In the genomic region with DNA sequence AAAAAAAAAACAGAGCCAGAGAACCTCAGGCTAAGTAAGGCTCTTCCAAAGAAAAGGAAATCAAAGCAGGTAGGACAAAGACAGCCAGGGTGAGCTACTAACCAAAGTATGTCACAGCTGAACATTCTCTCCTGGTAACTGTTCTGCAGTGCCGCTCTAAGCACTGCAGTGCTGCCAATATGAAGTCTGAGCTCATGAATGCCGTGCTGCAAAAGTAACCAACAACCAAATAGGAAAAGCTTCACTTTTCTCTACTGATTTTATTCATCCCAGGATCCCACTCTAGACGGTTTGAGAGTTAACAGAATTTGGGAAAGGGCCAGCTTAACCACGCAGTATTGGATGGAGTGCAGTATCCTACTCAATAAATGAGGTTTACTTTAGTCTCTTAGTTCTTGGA, we compare ENCODE assay signal across 10 cellular contexts. TPM values are rescaled to one million over a fixed set of nuclear protein-coding genes. Genes with fewer than 3 reads are reported as not detected.
DNase-seq lines count a peak whose midpoint lies in the region; ATAC-seq and TF ChIP-seq lines count a peak whose summit lies in the region.
"Had no signal": no experiment of that assay in that cellular context is flagged by ENCODE, and none has a peak within 500 bp of the region (broad histone marks: within the 10 kb centered on the region; RNA-seq: fewer than 3 reads in every experiment).

No MANE protein-coding gene starts in this region.

- H3K27me3 Mint-ChIP-seq in activated CD4-positive, alpha-beta memory T cell treated with anti-CD3 and anti-CD28 coated beads, Interleukin-2, amount 10 ng/mL, durations not matched to agents 7 days and 5 days = no peaks in the 10 kb centered on the region
- H3K27me3 Mint-ChIP-seq in glutamatergic neuron (ENCODE audit: unreplicated experiment) = peaks cover 7% of the 10 kb centered on the region

- H3K27ac Mint-ChIP-seq in activated CD4-positive, alpha-beta memory T cell treated with anti-CD3 and anti-CD28 coated beads, Interleukin-2, amount 10 ng/mL, durations not matched to agents 7 days and 5 days = peak overlapping the region; percentile 28
- peak overlapping the region; percentile 36 for H3K27ac Mint-ChIP-seq in glutamatergic neuron (ENCODE audit: unreplicated experiment)

- H3K4me1 ChIP-seq in psoas muscle = peaks cover 57% of the 10 kb centered on the region

- peaks cover 80% of the 10 kb centered on the region for H3K4me1 Mint-ChIP-seq in activated CD4-positive, alpha-beta memory T cell treated with anti-CD3 and anti-CD28 coated beads, Interleukin-2, amount 10 ng/mL, durations not matched to agents 7 days and 5 days
- H3K4me1 Mint-ChIP-seq in glutamatergic neuron (ENCODE audit: low read depth, unreplicated experiment) = peaks cover 27% of the 10 kb centered on the region

- no peaks in the 10 kb centered on the region for H3K36me3 ChIP-seq in psoas muscle (ENCODE audit: insufficient read depth in 1 of 2, low read depth in 1 of 2)
- H3K36me3 ChIP-seq: upper lobe of left lung had no signal

- DNase-seq in NCI-H2107 treated with DMSO at 0.1 percent for 48 hours (lab: John Stamatoyannopoulos, UW; ENCODE audit: unreplicated experiment) = peak; percentile 30
- DNase-seq in NCI-H2107 (lab: John Stamatoyannopoulos, UW) = no peak
- DNase-seq in activated CD4-positive, alpha-beta memory T cell treated with anti-CD3 and anti-CD28 coated beads, Interleukin-2, amount 10 ng/mL, durations not matched to agents 7 days and 5 days = no peak
- DNase-seq in glutamatergic neuron = no peak
- no peak for DNase-seq in psoas muscle
- DNase-seq in DMS53 (lab: John Stamatoyannopoulos, UW) = no peak
- no peak for DNase-seq in HK-2 (ENCODE audit: unreplicated experiment)
- no peak for DNase-seq in stimulated activated CD4-positive, alpha-beta T cell treated with anti-CD3 and anti-CD28 coated beads, Interleukin-4, amount 100 ng/mL, for 1 hour
- DNase-seq: upper lobe of left lung had no signal

- POLR2A ChIA-PET in activated CD4-positive, alpha-beta memory T cell treated with anti-CD3 and anti-CD28 coated beads, Interleukin-2, amount 10 ng/mL, durations not matched to agents 7 days and 5 days (lab: Charles Lee) = interaction anchor here (0.7 to 6.3 kb wide), 8 partner anchors 17 to 307 kb away, joined by 3 to 58 read pairs (median 4); a partner anchor contains a TSS

- CTCF ChIA-PET in activated CD4-positive, alpha-beta memory T cell treated with anti-CD3 and anti-CD28 coated beads, Interleukin-2, amount 10 ng/mL, durations not matched to agents 7 days and 5 days (lab: Charles Lee) = interaction anchor here (0.7 to 2.4 kb wide), 5 partner anchors 12 to 259 kb away, joined by 5 to 8 read pairs (median 6); no protein-coding TSS in a partner anchor

- H3K9me3 ChIP-seq in psoas muscle = no peaks in the 10 kb centered on the region
- H3K9me3 ChIP-seq: SJSA1, upper lobe of left lung had no signal

- intact Hi-C loops in psoas muscle (cut with DNase I) = loop anchor here in 1 of 2 donors (5.0 kb wide), 2 partner anchors 47 to 102 kb away; no protein-coding TSS in a partner anchor

- H3K4me3 Mint-ChIP-seq in activated CD4-positive, alpha-beta memory T cell treated with anti-CD3 and anti-CD28 coated beads, Interleukin-2, amount 10 ng/mL, durations not matched to agents 7 days and 5 days = no peak overlapping the region
- H3K4me3 Mint-ChIP-seq in glutamatergic neuron (ENCODE audit: unreplicated experiment) = no peak overlapping the region

- H3K4me3 ChIP-seq in psoas muscle = peak overlapping the region; percentile 89
- H3K4me3 ChIP-seq: SJSA1 had no signal

- ATAC-seq in psoas muscle = peak; percentile 37 to 70 (median 64)

- H3K27me3 ChIP-seq in psoas muscle (ENCODE audit: insufficient read depth in 3 of 3, low read length in 2 of 3) = no peaks in the 10 kb centered on the region
- H3K27me3 ChIP-seq: SJSA1, upper lobe of left lung had no signal

- H3K27ac ChIP-seq in psoas muscle = peak overlapping the region; percentile 93

- 12 to 21% (median 21%) methylated on average over 4 of the region's 4 CpGs for WGBS in psoas muscle, 3 donors

- TF ChIP-seq CTCF in glutamatergic neuron (IDR thresholded peaks at IDR 0.05; ENCODE audit: partially characterized antibody, unreplicated experiment) (no peak), psoas muscle (IDR thresholded peaks at IDR 0.05) (no peak)

- H3K9me3 Mint-ChIP-seq in activated CD4-positive, alpha-beta memory T cell treated with anti-CD3 and anti-CD28 coated beads, Interleukin-2, amount 10 ng/mL, durations not matched to agents 7 days and 5 days = peaks cover 4% of the 10 kb centered on the region
- peaks cover 3% of the 10 kb centered on the region for H3K9me3 Mint-ChIP-seq in glutamatergic neuron (ENCODE audit: unreplicated experiment)

- peaks cover 25% of the 10 kb centered on the region for H3K36me3 Mint-ChIP-seq in activated CD4-positive, alpha-beta memory T cell treated with anti-CD3 and anti-CD28 coated beads, Interleukin-2, amount 10 ng/mL, durations not matched to agents 7 days and 5 days (ENCODE audit: low read depth)
- H3K36me3 Mint-ChIP-seq in glutamatergic neuron (ENCODE audit: unreplicated experiment) = no peaks in the 10 kb centered on the region

RNA-seq across cellular contexts. Expression of a gene that starts 3.5 kb away (rescaled TPM):
- total RNA-seq in activated CD4-positive, alpha-beta memory T cell treated with anti-CD3 and anti-CD28 coated beads, Interleukin-2, amount 10 ng/mL, durations not matched to agents 7 days and 5 days = 10 to 100 TPM; 36.4 to 43.0 TPM
- total RNA-seq in glutamatergic neuron (ENCODE audit: unreplicated experiment) (22.2 TPM), psoas muscle (10 to 100 TPM; 39.8 to 47.4 (median 42.8) TPM)
- polyA plus RNA-seq in psoas muscle = 10 to 100 TPM; 16.3 to 22.2 (median 18.8) TPM

RNA-seq across cellular contexts. Expression of a gene that starts 49.3 kb away (rescaled TPM):
- total RNA-seq in activated CD4-positive, alpha-beta memory T cell treated with anti-CD3 and anti-CD28 coated beads, Interleukin-2, amount 10 ng/mL, durations not matched to agents 7 days and 5 days = 10 to 100 TPM; 60.1 to 62.8 TPM
- total RNA-seq in glutamatergic neuron (ENCODE audit: unreplicated experiment) = 161 TPM
- total RNA-seq in psoas muscle = 10 to 100 TPM; 30.8 to 46.3 (median 35.7) TPM
- 10 to 100 TPM; 13.0 to 25.4 (median 17.4) TPM for polyA plus RNA-seq in psoas muscle
